In genomic region chr16:2238396-2239230, GRCh38 we compare ENCODE assay signal across 1 cellular context.
A peak's percentile ranks its signal among the peaks of the same experiment; 100 is the strongest.
TF ChIP-seq lines count a peak whose summit lies in the region.

No MANE protein-coding gene starts in this region.

TF ChIP-seq in K562, 482 proteins besides CTCF, POLR2A, EP300 and RAD21:
- TF ChIP-seq SMAD2 (IDR thresholded peaks at IDR 0.05; ENCODE audit: low read depth, low read length) (no peak), ZNF347 (CRISPR knock-in tag; IDR thresholded peaks at IDR 0.05; ENCODE audit: low read depth) (no peak), FOXA3 (CRISPR knock-in tag; conservative IDR thresholded peaks at IDR 0.05 in 1 of 2, IDR thresholded peaks at IDR 0.05 in 1 of 2) (no peak), HINFP (tag; conservative IDR thresholded peaks at IDR 0.05; ENCODE audit: low read depth) (no peak), TOE1 (IDR thresholded peaks at IDR 0.05; ENCODE audit: borderline replicate concordance) (no peak), TOE1 (CRISPR knock-in tag; IDR thresholded peaks at IDR 0.05; ENCODE audit: borderline replicate concordance, low read depth) (no peak), ZNF785 (CRISPR knock-in tag; IDR thresholded peaks at IDR 0.05) (no peak), ZBTB40 (IDR thresholded peaks at IDR 0.05) (no peak), ZBTB40 (CRISPR knock-in tag; IDR thresholded peaks at IDR 0.05) (no peak), CEBPG (CRISPR knock-in tag; IDR thresholded peaks at IDR 0.05) (no peak), CEBPG (tag; conservative IDR thresholded peaks at IDR 0.05 in 1 of 2, IDR thresholded peaks at IDR 0.05 in 1 of 2) (no peak), POLR2G (IDR thresholded peaks at IDR 0.05; ENCODE audit: low read depth, low read length) (peak; percentile 73), TAF15 (IDR thresholded peaks at IDR 0.05; ENCODE audit: low read depth, low read length) (0 out of 2 replicates have a peak, but pooled peaks have one; percentile 43), MYNN (IDR thresholded peaks at IDR 0.05) (no peak), MYNN (CRISPR knock-in tag; IDR thresholded peaks at IDR 0.05) (no peak), PTRF (tag; IDR thresholded peaks at IDR 0.05) (no peak), HMGXB4 (CRISPR knock-in tag; IDR thresholded peaks at IDR 0.05) (no peak), UBTF (IDR thresholded peaks at IDR 0.05; ENCODE audit: borderline replicate concordance in 1 of 2, low read depth in 2 of 2, low read length in 2 of 2) (no peak), SMARCA5 (IDR thresholded peaks at IDR 0.05) (no peak), ZNF79 (CRISPR knock-in tag; IDR thresholded peaks at IDR 0.05; ENCODE audit: low read depth) (no peak), AFF1 (IDR thresholded peaks at IDR 0.05; ENCODE audit: low read depth in 1 of 2, partially characterized antibody in 2 of 2) (no peak), ZNF165 (CRISPR knock-in tag; IDR thresholded peaks at IDR 0.05; ENCODE audit: borderline replicate concordance) (no peak), CBX3 (IDR thresholded peaks at IDR 0.05; ENCODE audit: borderline replicate concordance in 1 of 2, low read length in 2 of 2) (no peak), PRPF4 (IDR thresholded peaks at IDR 0.05; ENCODE audit: insufficient read depth, low read depth, low read length, poor library complexity, severe bottlenecking) (no peak), RBFOX2 (IDR thresholded peaks at IDR 0.05; ENCODE audit: low read depth, low read length) (peak; percentile 44), ZNF217 (CRISPR knock-in tag; IDR thresholded peaks at IDR 0.05) (no peak), HNRNPUL1 (IDR thresholded peaks at IDR 0.05; ENCODE audit: low read length) (0 out of 2 replicates have a peak, but pooled peaks have one; percentile 48), YY1 (IDR thresholded peaks at IDR 0.05; ENCODE audit: borderline replicate concordance in 1 of 3, control insufficient read depth in 1 of 3, extremely low read depth in 1 of 3, insufficient read depth in 3 of 3, insufficient read length in 1 of 3, insufficient replicate concordance in 2 of 3, low read depth in 1 of 3, low read length in 2 of 3) (no peak), HMG20B (CRISPR knock-in tag; IDR thresholded peaks at IDR 0.05) (no peak), ZKSCAN3 (CRISPR knock-in tag; IDR thresholded peaks at IDR 0.05) (no peak), TGIF2 (CRISPR knock-in tag; IDR thresholded peaks at IDR 0.05) (no peak), ZKSCAN8 (CRISPR knock-in tag; IDR thresholded peaks at IDR 0.05) (no peak), RBM22 (IDR thresholded peaks at IDR 0.05; ENCODE audit: low read depth, low read length, poor library complexity, severe bottlenecking) (peak; percentile 39), HMGN3 (IDR thresholded peaks at IDR 0.05; ENCODE audit: borderline replicate concordance, extremely low read depth, insufficient read length, low read depth, low read length) (no peak), SUPT5H (IDR thresholded peaks at IDR 0.05) (peak; percentile 44), TCFL5 (CRISPR knock-in tag; conservative IDR thresholded peaks at IDR 0.05) (no peak), U2AF1 (optimal IDR thresholded peaks at IDR 0.05; ENCODE audit: low read depth, low read length) (no peak), SNRNP70 (optimal IDR thresholded peaks at IDR 0.05; ENCODE audit: low read depth, low read length) (peak; percentile 46), POLR2AphosphoS2 (IDR thresholded peaks at IDR 0.05; ENCODE audit: low read length) (peak; percentile 90), ZC3H4 (CRISPR knock-in tag; IDR thresholded peaks at IDR 0.05; ENCODE audit: borderline replicate concordance) (no peak)
